3 cellular contexts compared by ENCODE assay signal in genomic region chr10:84552478-84552877, GRCh38.
TF ChIP-seq lines count a peak whose summit lies in the region.

No MANE protein-coding gene starts in this region.

TF ChIP-seq in H1, 55 proteins besides CTCF, POLR2A, EP300 and RAD21:
- TF ChIP-seq MAX (IDR thresholded peaks at IDR 0.05) (no peak), GABPA (IDR thresholded peaks at IDR 0.05; ENCODE audit: borderline replicate concordance, insufficient read depth, low read length) (no peak), SP1 (IDR thresholded peaks at IDR 0.05; ENCODE audit: low read depth, low read length) (no peak), CHD1 (IDR thresholded peaks at IDR 0.05; ENCODE audit: low read depth, low read length) (no peak), TCF12 (IDR thresholded peaks at IDR 0.05; ENCODE audit: low read depth, low read length) (no peak), CTBP2 (IDR thresholded peaks at IDR 0.05; ENCODE audit: borderline replicate concordance, insufficient read depth, insufficient read length, low read length) (no peak), SUZ12 (IDR thresholded peaks at IDR 0.05; ENCODE audit: low read length) (no peak), RBBP5 (IDR thresholded peaks at IDR 0.05; ENCODE audit: borderline replicate concordance, low read depth, low read length) (no peak), RXRA (IDR thresholded peaks at IDR 0.05; ENCODE audit: insufficient read depth, low read depth, low read length) (no peak)

TF ChIP-seq in HepG2, 621 proteins besides CTCF, POLR2A, EP300 and RAD21:
- TF ChIP-seq CBX2 (IDR thresholded peaks at IDR 0.05; ENCODE audit: low read depth, low read length) (no peak), CBX2 (CRISPR knock-in tag; IDR thresholded peaks at IDR 0.05; ENCODE audit: low read depth) (no peak), PBX3 (CRISPR knock-in tag; IDR thresholded peaks at IDR 0.05; ENCODE audit: borderline replicate concordance) (no peak), CBX5 (CRISPR knock-in tag; IDR thresholded peaks at IDR 0.05; ENCODE audit: borderline replicate concordance) (no peak), PATZ1 (CRISPR knock-in tag; IDR thresholded peaks at IDR 0.05) (no peak), NCOA5 (CRISPR knock-in tag; IDR thresholded peaks at IDR 0.05) (no peak), TBX3 (IDR thresholded peaks at IDR 0.05; ENCODE audit: borderline replicate concordance) (no peak), MTA3 (CRISPR knock-in tag; IDR thresholded peaks at IDR 0.05) (no peak), ZFP41 (CRISPR knock-in tag; IDR thresholded peaks at IDR 0.05; ENCODE audit: borderline replicate concordance) (no peak), ZNF224 (CRISPR knock-in tag; IDR thresholded peaks at IDR 0.05) (no peak)

TF ChIP-seq in SK-N-SH, 30 proteins besides CTCF, POLR2A, EP300 and RAD21:
- TF ChIP-seq FOXJ3 (CRISPR knock-in tag; IDR thresholded peaks at IDR 0.05), result no peak
- TF ChIP-seq SMC3 (IDR thresholded peaks at IDR 0.05; ENCODE audit: low read depth, low read length), result no peak
- TF ChIP-seq EZH2phosphoT487 (IDR thresholded peaks at IDR 0.05; ENCODE audit: borderline replicate concordance, low read depth), result no peak
- TF ChIP-seq CHD2 (IDR thresholded peaks at IDR 0.05; ENCODE audit: low read length, partially characterized antibody), result no peak
- TF ChIP-seq MAX (IDR thresholded peaks at IDR 0.05; ENCODE audit: low read depth), result no peak
- TF ChIP-seq FOXM1 (IDR thresholded peaks at IDR 0.05; ENCODE audit: low read depth), result no peak
- TF ChIP-seq IRF3 (IDR thresholded peaks at IDR 0.05; ENCODE audit: low read depth, low read length), result no peak
- TF ChIP-seq JUND (IDR thresholded peaks at IDR 0.05), result no peak
